ENCODE assay signal across 14 cellular contexts in genomic region chr12:75986001-75986739, GRCh38. TPM values are rescaled to one million over a fixed set of nuclear protein-coding genes. Genes with fewer than 3 reads are reported as not detected.
DNase-seq lines count a peak whose midpoint lies in the region; ATAC-seq and TF ChIP-seq lines count a peak whose summit lies in the region.
"Had no signal": no experiment of that assay in that cellular context is flagged by ENCODE, and none has a peak within 500 bp of the region (broad histone marks: within the 10 kb centered on the region; RNA-seq: fewer than 3 reads in every experiment).

No MANE protein-coding gene starts in this region.

- H3K27ac ChIP-seq in PC-9 = 0 out of 2 replicates have a peak overlapping the region, but pooled peaks have one; percentile 16
- H3K27ac ChIP-seq in thyroid gland = no peak overlapping the region

- DNase-seq in COLO829 (ENCODE audit: low spot score) = peak; percentile 79
- no peak for DNase-seq in PC-9
- peak; percentile 54 for DNase-seq in left kidney (ENCODE audit: low read depth, low spot score)
- DNase-seq in thyroid gland = no peak
- DNase-seq in NCI-H345 treated with DMSO at 0.1 percent for 48 hours (lab: John Stamatoyannopoulos, UW; ENCODE audit: unreplicated experiment) = no peak
- DNase-seq: activated CD4-positive, CD25-positive, alpha-beta regulatory T cell treated with anti-CD3 and anti-CD28 coated beads, Interleukin-2, amount 50 U/mL, for 72 hours; BE2C; GDM1; natural killer cell; NCI-H2029 treated with DMSO at 0.1 percent for 48 hours had no signal

- no peaks in the 10 kb centered on the region for H4K20me1 ChIP-seq in PC-9 (ENCODE audit: insufficient read depth)

- no peaks in the 10 kb centered on the region for H3K36me3 ChIP-seq in PC-9 (ENCODE audit: low read depth)
- no peaks in the 10 kb centered on the region for H3K36me3 ChIP-seq in thyroid gland
- H3K36me3 ChIP-seq: BE2C had no signal

- POLR2A ChIA-PET in PC-9 (lab: Charles Lee; ENCODE audit: unreplicated experiment) = no interaction called here

- intact Hi-C loops in PC-9 (cut with micrococcal nuclease; ENCODE audit: unreplicated experiment) = no loop called here
- intact Hi-C loops in thyroid gland (cut with DNase I) = no loop called here

- TF ChIP-seq CTCF in PC-9 (conservative IDR thresholded peaks at IDR 0.05) (no peak), thyroid gland (IDR thresholded peaks at IDR 0.05) (no peak)

- 65 to 71% methylated on average over 9 of the region's 9 CpGs for WGBS in thyroid gland, 2 donors

- H3K4me3 ChIP-seq in PC-9 (no peak overlapping the region), thyroid gland (replicated peaks in 1 of 3) (no peak overlapping the region)

- H3K79me2 ChIP-seq in PC-9 (ENCODE audit: low read depth) = no peaks in the 10 kb centered on the region

- H3K9me3 ChIP-seq in PC-9 (ENCODE audit: insufficient read depth, low read depth) (no peaks in the 10 kb centered on the region; the same call in 1 of the 2 replicates), thyroid gland (no peaks in the 10 kb centered on the region)
- H3K9me3 ChIP-seq: BE2C had no signal

- no peaks in the 10 kb centered on the region for H3K27me3 ChIP-seq in PC-9 (ENCODE audit: insufficient read depth, low read depth)
- H3K27me3 ChIP-seq in thyroid gland = no peaks in the 10 kb centered on the region
- H3K27me3 ChIP-seq: BE2C had no signal

- peaks cover 6% of the 10 kb centered on the region for H3F3A ChIP-seq in PC-9 (ENCODE audit: insufficient read depth, low read depth)

- H3K4me2 ChIP-seq in PC-9 = no peak overlapping the region

- H3K9me2 ChIP-seq in PC-9 (ENCODE audit: insufficient read depth) = no peaks in the 10 kb centered on the region

- CTCF ChIA-PET in PC-9 (lab: Charles Lee) = no interaction called here

- H3K4me1 ChIP-seq in PC-9 (replicated peaks; ENCODE audit: insufficient read depth) (peaks cover 43% of the 10 kb centered on the region), thyroid gland (peaks cover 0 to 4% of the 10 kb centered on the region in 2 donors)
- H3K4me1 ChIP-seq: BE2C had no signal

- H2AFZ ChIP-seq in PC-9 = no peak overlapping the region

- BruUV-seq in PC-9 (replicated peaks; lab: Mats Ljungman, UMichigan) = no TSS peak

- ATAC-seq in HG02852 (IDR thresholded peaks at IDR 0.05; ENCODE audit: unreplicated experiment) (peak; percentile 49), GM18517 (IDR thresholded peaks at IDR 0.05; ENCODE audit: unreplicated experiment) (no peak), GM19452 (IDR thresholded peaks at IDR 0.05; ENCODE audit: unreplicated experiment) (no peak)
- ATAC-seq: esophagus mucosa, natural killer cell had no signal

- no peak for TF ChIP-seq POLR2A in thyroid gland (IDR thresholded peaks at IDR 0.05)

RNA-seq across cellular contexts. Expression of gene PHLDA1, which starts 45.4 kb away (rescaled TPM):
- total RNA-seq in PC-9 (2021) (29.1 and 38.3 TPM in 2 replicates), thyroid gland (10 to 100 TPM; 45.2 to 73.1 (median 57.5) TPM)

Comparison
In these comparisons a context has a peak if more than half of its experiments do, and no peak if none do; other contexts are left out.
1. DNase-seq: peak in COLO829 (single experiment) and left kidney (single experiment); none in PC-9 (0 of 2), thyroid gland (0 of 2) and NCI-H345 treated with DMSO at 0.1 percent for 48 hours (single experiment).